ENCODE assay signal across 21 cellular contexts in genomic region chr5:60836131-60836530, GRCh38.
"Had no signal": no experiment of that assay in that cellular context is flagged by ENCODE, and none has a peak within 500 bp of the region (broad histone marks: within the 10 kb centered on the region; RNA-seq: fewer than 3 reads in every experiment).

No MANE protein-coding gene starts in this region.

- H3K4me1 ChIP-seq: gastroesophageal sphincter, heart left ventricle, right atrium auricular region, upper lobe of left lung had no signal

- DNase-seq: activated B cell treated with CpG ODN at 0.5 μM for 24 hours; activated CD4-positive, alpha-beta T cell treated with anti-CD3 and anti-CD28 coated beads for 36 hours; activated CD4-positive, alpha-beta T cell treated with anti-CD3 and anti-CD28 coated beads, Interleukin-2, amount 50 U/mL, for 48 hours; activated CD8-positive, alpha-beta memory T cell treated with anti-CD3 and anti-CD28 coated beads, Interleukin-2, amount 50 U/mL, for 48 hours; activated naive CD4-positive, alpha-beta T cell treated with anti-CD3 and anti-CD28 coated beads, Interleukin-2, amount 10 ng/mL, durations not matched to agents 7 days and 5 days; activated T-cell treated with anti-CD3 and anti-CD28 coated beads, Interleukin-2, amount 50 U/mL, for 48 hours; cerebellar nuclear complex; heart left ventricle; left colon; ovary; stimulated activated CD4-positive, alpha-beta T cell treated with anti-CD3 and anti-CD28 coated beads, Interleukin-4, amount 100 ng/mL, for 24 hours; stimulated activated naive CD8-positive, alpha-beta T cell treated with anti-CD3 and anti-CD28 coated beads, Interleukin-15, Interleukin-2, amounts not matched to agents 100 U/mL and 50 U/mL, for 24 hours; T-helper 1 cell; T-helper 9 cell; upper lobe of left lung had no signal

- H3K36me3 ChIP-seq: gastroesophageal sphincter, heart left ventricle, neutrophil, ovary, prostate gland, right atrium auricular region, upper lobe of left lung had no signal

- H3K27me3 ChIP-seq: ovary, right atrium auricular region, upper lobe of left lung had no signal

- H3K4me3 ChIP-seq: coronary artery, gastroesophageal sphincter, heart left ventricle, ovary, prostate gland, right atrium auricular region, upper lobe of left lung had no signal

- H3K27ac ChIP-seq: coronary artery, epithelial cell of prostate, gastroesophageal sphincter, heart left ventricle, neutrophil, ovary, prostate gland, right atrium auricular region, upper lobe of left lung had no signal

- H3K9me3 ChIP-seq: gastroesophageal sphincter, heart left ventricle, neutrophil, ovary, prostate gland, right atrium auricular region, upper lobe of left lung had no signal
